In the genomic region with DNA sequence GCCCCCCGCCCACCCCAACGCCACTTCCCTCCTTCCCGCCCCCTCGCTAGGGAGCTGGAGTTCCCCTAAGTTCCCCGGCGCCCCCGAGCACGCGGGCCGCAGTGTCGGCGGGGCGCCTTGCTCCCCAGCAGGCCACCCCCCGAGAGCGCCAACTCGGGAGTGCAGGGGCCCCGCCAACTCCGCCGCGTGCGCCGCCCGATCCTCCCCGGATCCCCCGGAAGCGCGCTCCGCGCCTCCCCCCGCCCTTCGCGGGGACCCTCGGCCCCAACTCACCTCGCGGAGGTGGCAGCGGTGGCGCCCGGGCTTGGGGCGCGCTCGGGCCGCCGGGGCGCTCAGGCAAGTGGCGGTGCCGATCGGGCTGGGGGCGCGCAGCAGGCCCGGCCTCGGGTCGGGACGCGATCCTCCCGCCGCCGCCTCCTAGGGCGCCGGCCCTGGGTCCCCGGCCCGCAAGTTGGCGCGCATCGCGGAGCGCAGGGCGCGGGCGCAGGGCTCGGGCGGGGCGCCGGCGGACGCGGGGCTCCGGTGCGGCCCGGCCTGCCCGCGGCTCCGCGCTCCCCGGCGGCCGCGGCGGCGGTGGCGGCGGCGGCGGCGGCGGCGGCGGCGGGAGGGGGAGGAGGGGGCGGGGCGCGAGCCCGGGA, we compare ENCODE assay signal across 8 cellular contexts. TPM values are rescaled to one million over a fixed set of nuclear protein-coding genes. Genes with fewer than 3 reads are reported as not detected.
DNase-seq lines count a peak whose midpoint lies in the region; FAIRE-seq and TF ChIP-seq lines count a peak whose summit lies in the region.

Gene NCOR2, minus strand, starts transcription at position 578 of the 638 bp plus-strand sequence. CDS start 72,361 bp downstream, outside the sequence.

- peak within 1 kb of the TSS; percentile 87 for H3K4me2 ChIP-seq in osteoblast (ENCODE audit: insufficient read depth, low read length)

- H3K36me3 ChIP-seq in osteoblast (ENCODE audit: insufficient read depth, low read length) = no peaks in the 10 kb centered on the region

- no peak for TF ChIP-seq CTCF in fibroblast of villous mesenchyme (IDR thresholded peaks at IDR 0.05; ENCODE audit: insufficient read depth, low read depth, low read length)
- no peak for TF ChIP-seq CTCF in osteoblast (IDR thresholded peaks at IDR 0.05; ENCODE audit: extremely low read depth, low read depth, low read length)

- DNase-seq in GM12891 (ENCODE audit: insufficient read length, low spot score) = peak; percentile 65
- peak; percentile 37 for DNase-seq in HEK293T (ENCODE audit: extremely low spot score)
- DNase-seq in NCI-H69 (lab: John Stamatoyannopoulos, UW) = peak; percentile 83
- peak; percentile 38 for DNase-seq in activated T-helper 1 cell treated with Interleukin-2 at 50 U/mL for 16 hours (ENCODE audit: low read depth)
- DNase-seq in fibroblast of villous mesenchyme (ENCODE audit: low read depth) = no peak
- peak; percentile 93 for DNase-seq in osteoblast (ENCODE audit: insufficient read length, low spot score, missing footprints)
- no peak for DNase-seq in ureter (ENCODE audit: low spot score)
- DNase-seq in foreskin melanocyte = no peak

- peaks cover 22% of the 10 kb centered on the region for H3K4me1 ChIP-seq in osteoblast (ENCODE audit: insufficient read depth, low read length)

- peaks cover 34% of the 10 kb centered on the region for H4K20me1 ChIP-seq in osteoblast (ENCODE audit: insufficient read depth, low read length)

- peak within 1 kb of the TSS; percentile 65 for H2AFZ ChIP-seq in osteoblast (ENCODE audit: low read length)

- peak within 1 kb of the TSS; percentile 76 for H3K27ac ChIP-seq in osteoblast (ENCODE audit: low read depth, low read length)

- CTCF ChIA-PET in HEK293T (lab: Yijun Ruan, JAX) = no interaction called here

- H3K4me3 ChIP-seq in fibroblast of villous mesenchyme (ENCODE audit: low read depth, low read length) = peak within 1 kb of the TSS; percentile 88
- peak within 1 kb of the TSS; percentile 95 for H3K4me3 ChIP-seq in osteoblast (ENCODE audit: insufficient read depth, low read length)

- peaks cover 46% of the 10 kb centered on the region for H3K79me2 ChIP-seq in osteoblast (ENCODE audit: insufficient read depth, low read length)

- H3K9me3 ChIP-seq in osteoblast (ENCODE audit: low read depth, low read length) = no peaks in the 10 kb centered on the region

- no peaks in the 10 kb centered on the region for H3K27me3 ChIP-seq in osteoblast (ENCODE audit: insufficient read depth, low read length)

- POLR2A ChIA-PET in HEK293T (lab: Yijun Ruan, JAX) = interaction anchor here (1.1 kb wide), 1 partner anchor 48 kb away, joined by 3 read pairs; no protein-coding TSS in a partner anchor

- no peak for TF ChIP-seq POLR2A in GM12891 (IDR thresholded peaks at IDR 0.05; ENCODE audit: low read depth, low read length)

- no peak for FAIRE-seq in GM12891 (lab: Jason Lieb, UNC)

TF ChIP-seq in GM12891, 5 proteins besides CTCF, POLR2A, EP300 and RAD21:
- TF ChIP-seq SPI1 (IDR thresholded peaks at IDR 0.05; ENCODE audit: low read depth, low read length) (peak; percentile 23; the same call in 1 of the 2 replicates), POU2F2 (IDR thresholded peaks at IDR 0.05; ENCODE audit: low read depth, low read length) (no peak), TAF1 (IDR thresholded peaks at IDR 0.05; ENCODE audit: low read depth, low read length) (no peak), POLR2AphosphoS5 (IDR thresholded peaks at IDR 0.05; ENCODE audit: low read depth, low read length) (no peak)

TF ChIP-seq in HEK293T, 16 proteins besides CTCF, POLR2A, EP300 and RAD21:
- TF ChIP-seq ARNT (IDR thresholded peaks at IDR 0.05) (0 out of 2 replicates have a peak, but pooled peaks have one; percentile 16), PKNOX1 (IDR thresholded peaks at IDR 0.05) (no peak)

RNA-seq across cellular contexts. Expression of gene NCOR2, which starts in this region (rescaled TPM):
- 66.2 TPM for polyA plus RNA-seq in GM12891 (2012; ENCODE audit: low read depth, missing spikeins)
- 77.3 and 86.8 TPM in 2 replicates for total RNA-seq in fibroblast of villous mesenchyme
- total RNA-seq in osteoblast = 45.2 and 47.1 TPM in 2 replicates
- total RNA-seq in ureter = 200 TPM

Comparison
In these comparisons a context has a peak if more than half of its experiments do, and no peak if none do; other contexts are left out.
1. DNase-seq: peak in GM12891 (single experiment), HEK293T (single experiment), NCI-H69 (single experiment), activated T-helper 1 cell treated with Interleukin-2 at 50 U/mL for 16 hours (single experiment) and osteoblast (single experiment); none in fibroblast of villous mesenchyme (single experiment), ureter (single experiment) and foreskin melanocyte (single experiment).